In the genomic region with DNA sequence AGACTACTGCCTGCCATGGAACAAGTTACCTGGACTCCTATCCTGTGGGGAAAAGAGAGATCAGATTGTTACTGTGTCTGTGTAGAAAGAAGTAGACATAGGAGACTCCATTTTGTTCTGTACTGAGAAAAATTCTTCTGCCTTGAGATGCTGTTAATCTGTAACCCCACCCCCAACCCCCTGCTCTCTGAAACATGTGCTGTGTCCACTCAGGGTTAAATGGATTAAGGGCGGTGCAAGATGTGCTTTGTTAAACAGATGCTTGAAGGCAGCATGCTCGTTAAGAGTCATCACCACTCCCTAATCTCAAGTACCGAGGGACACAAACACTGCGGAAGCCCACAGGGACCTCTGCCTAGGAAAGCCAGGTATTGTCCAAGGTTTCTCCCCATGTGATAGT, we compare ENCODE assay signal across 8 cellular contexts. TPM values are rescaled to one million over a fixed set of nuclear protein-coding genes. Genes with fewer than 3 reads are reported as not detected.
DNase-seq lines count a peak whose midpoint lies in the region; ATAC-seq, FAIRE-seq and TF ChIP-seq lines count a peak whose summit lies in the region.
"Not testable (repeated sequence)": the region's sequence is repeated elsewhere in the genome, so short reads cannot be mapped to it uniquely, and the experiment has no call there.

No MANE protein-coding gene starts in this region.

- not testable (repeated sequence) for DNase-seq in A549 (ENCODE audit: low read depth in 1 of 2, low spot score in 1 of 2); GM06990 (ENCODE audit: extremely low read depth, insufficient read length); T-helper 17 cell; activated T-helper 2 cell treated with anti-CD3 and anti-CD28 coated beads, Interferon-gamma antibody, Interleukin-2, Interleukin-4, amounts not matched to agents 10 μg/mL and 5 μg/mL and 100 μg/mL, durations not matched to agents 14 hours and 24 hours and 36 hours (ENCODE audit: low spot score); effector memory CD8-positive, alpha-beta T cell; keratinocyte (ENCODE audit: low read depth, low spot score); osteocyte (ENCODE audit: extremely low spot score, unreplicated experiment)

- H3K27me3 ChIP-seq in GM06990 (replicated peaks; ENCODE audit: control insufficient read depth, insufficient read depth, low read length); Loucy (ENCODE audit: insufficient read depth, low read length, poor library complexity, severe bottlenecking); keratinocyte (ENCODE audit: control insufficient read depth, extremely low read depth, insufficient read depth, low read length): not testable (repeated sequence)

- not testable (repeated sequence) for H3F3A ChIP-seq in Loucy (ENCODE audit: low read depth)

- H3K36me3 Mint-ChIP-seq in T-helper 17 cell (ENCODE audit: low read depth); osteocyte (ENCODE audit: unreplicated experiment): not testable (repeated sequence)
- peaks cover 50% of the 10 kb centered on the region for H3K36me3 Mint-ChIP-seq in activated T-helper 2 cell treated with anti-CD3 and anti-CD28 coated beads, Interferon-gamma antibody, Interleukin-2, Interleukin-4, amounts not matched to agents 10 μg/mL and 5 μg/mL and 100 μg/mL, durations not matched to agents 14 hours and 24 hours and 36 hours (ENCODE audit: low read depth)
- peaks cover 36% of the 10 kb centered on the region for H3K36me3 Mint-ChIP-seq in effector memory CD8-positive, alpha-beta T cell (ENCODE audit: insufficient read depth)

- H3K79me2 ChIP-seq in Loucy (ENCODE audit: insufficient read depth, low read length) (peaks cover 61% of the 10 kb centered on the region), keratinocyte (ENCODE audit: control insufficient read depth, insufficient read depth, low read length) (peaks cover 52% of the 10 kb centered on the region)

- not testable (repeated sequence) for H3K27ac ChIP-seq in A549; keratinocyte (ENCODE audit: control insufficient read depth, insufficient read depth, low read length)

- TF ChIP-seq RAD21 in A549 (conservative IDR thresholded peaks at IDR 0.05 in 1 of 2, IDR thresholded peaks at IDR 0.05 in 1 of 2): not testable (repeated sequence)

- not testable (repeated sequence) for TF ChIP-seq EP300 in A549 (IDR thresholded peaks at IDR 0.05)

- not testable (repeated sequence) for H3K9me3 ChIP-seq in A549; Loucy (ENCODE audit: insufficient read depth, low read depth, low read length); T-helper 17 cell (ENCODE audit: control insufficient read depth, low read length, poor library complexity, severe bottlenecking); keratinocyte (ENCODE audit: control insufficient read depth, low read depth, low read length)

- not testable (repeated sequence) for H3K4me3 ChIP-seq in A549
- H3K4me3 ChIP-seq in GM06990 (replicated peaks; ENCODE audit: low read depth, low read length): peak overlapping the region; percentile 85
- H3K4me3 ChIP-seq in Loucy (ENCODE audit: low read length, poor library complexity, severe bottlenecking): peak overlapping the region; percentile 100
- H3K4me3 ChIP-seq in keratinocyte (ENCODE audit: control insufficient read depth in 2 of 3, extremely low read depth in 1 of 3, insufficient read depth in 2 of 3, low read depth in 1 of 3, low read length in 3 of 3): peak overlapping the region; percentile 92 to 100 (median 100)

- not testable (repeated sequence) for H2AFZ ChIP-seq in Loucy (ENCODE audit: low read length); keratinocyte (ENCODE audit: control insufficient read depth, low read length)

- not testable (repeated sequence) for ATAC-seq in A549; T-helper 17 cell; effector memory CD8-positive, alpha-beta T cell (replicated peaks)

- peak overlapping the region; percentile 100 for H3K27ac Mint-ChIP-seq in T-helper 17 cell
- H3K27ac Mint-ChIP-seq in activated T-helper 2 cell treated with anti-CD3 and anti-CD28 coated beads, Interferon-gamma antibody, Interleukin-2, Interleukin-4, amounts not matched to agents 10 μg/mL and 5 μg/mL and 100 μg/mL, durations not matched to agents 14 hours and 24 hours and 36 hours: peak overlapping the region; percentile 74
- H3K27ac Mint-ChIP-seq in effector memory CD8-positive, alpha-beta T cell: peak overlapping the region; percentile 99
- not testable (repeated sequence) for H3K27ac Mint-ChIP-seq in osteocyte (ENCODE audit: unreplicated experiment)

- 83% methylated on average over 2 of the region's 4 CpGs for WGBS in A549 (ENCODE audit: missing lambda C conversion rate)

- H3K36me3 ChIP-seq in GM06990 (ENCODE audit: control insufficient read depth, insufficient read depth, low read length); Loucy (ENCODE audit: insufficient read depth, low read length): not testable (repeated sequence)
- H3K36me3 ChIP-seq in keratinocyte (ENCODE audit: control insufficient read depth in 2 of 2, extremely low read depth in 1 of 2, insufficient read depth in 2 of 2, low read length in 2 of 2): peaks cover 3 to 16% of the 10 kb centered on the region in 2 experiments

- not testable (repeated sequence) for FAIRE-seq in A549 (lab: Jason Lieb, UNC); keratinocyte (lab: Jason Lieb, UNC)

- CTCF ChIA-PET in A549 (lab: Yijun Ruan, JAX): not testable (repeated sequence)

- not testable (repeated sequence) for H3K27me3 Mint-ChIP-seq in T-helper 17 cell; activated T-helper 2 cell treated with anti-CD3 and anti-CD28 coated beads, Interferon-gamma antibody, Interleukin-2, Interleukin-4, amounts not matched to agents 10 μg/mL and 5 μg/mL and 100 μg/mL, durations not matched to agents 14 hours and 24 hours and 36 hours (ENCODE audit: low read depth); effector memory CD8-positive, alpha-beta T cell; osteocyte (ENCODE audit: unreplicated experiment)

- not testable (repeated sequence) for H3K9me2 ChIP-seq in Loucy (replicated peaks; ENCODE audit: low read depth, low read length)

- dilution Hi-C loops in keratinocyte (cut with MboI; ENCODE audit: extremely low pct_ligation_motif_present, low sequenced_read_pairs): not testable (repeated sequence)

- TF ChIP-seq CTCF in A549 (IDR thresholded peaks at IDR 0.05); GM06990 (IDR thresholded peaks at IDR 0.05; ENCODE audit: insufficient read depth, low read length, poor library complexity, severe bottlenecking); Loucy (conservative IDR thresholded peaks at IDR 0.05; ENCODE audit: low read length); keratinocyte (optimal IDR thresholded peaks at IDR 0.05 in 1 of 3, IDR thresholded peaks at IDR 0.05 in 1 of 3, conservative IDR thresholded peaks at IDR 0.05 in 1 of 3; ENCODE audit: extremely low read depth in 1 of 3, insufficient read depth in 2 of 3, low read length in 3 of 3); osteocyte (IDR thresholded peaks at IDR 0.05): not testable (repeated sequence)

- H3K4me1 Mint-ChIP-seq in T-helper 17 cell: peaks cover 35% of the 10 kb centered on the region
- H3K4me1 Mint-ChIP-seq in activated T-helper 2 cell treated with anti-CD3 and anti-CD28 coated beads, Interferon-gamma antibody, Interleukin-2, Interleukin-4, amounts not matched to agents 10 μg/mL and 5 μg/mL and 100 μg/mL, durations not matched to agents 14 hours and 24 hours and 36 hours (ENCODE audit: low read depth): peaks cover 37% of the 10 kb centered on the region
- H3K4me1 Mint-ChIP-seq in effector memory CD8-positive, alpha-beta T cell (ENCODE audit: low read depth in 2 of 2): peaks cover 35 to 36% of the 10 kb centered on the region in 2 donors
- H3K4me1 Mint-ChIP-seq in osteocyte (ENCODE audit: unreplicated experiment): peaks cover 41% of the 10 kb centered on the region

- H3K9me3 Mint-ChIP-seq in activated T-helper 2 cell treated with anti-CD3 and anti-CD28 coated beads, Interferon-gamma antibody, Interleukin-2, Interleukin-4, amounts not matched to agents 10 μg/mL and 5 μg/mL and 100 μg/mL, durations not matched to agents 14 hours and 24 hours and 36 hours; effector memory CD8-positive, alpha-beta T cell; osteocyte (ENCODE audit: unreplicated experiment): not testable (repeated sequence)

- POLR2A ChIA-PET in A549 (lab: Yijun Ruan, JAX): not testable (repeated sequence)

- peak overlapping the region; percentile 98 for H3K4me2 ChIP-seq in A549
- H3K4me2 ChIP-seq in Loucy (ENCODE audit: low read depth, low read length, poor library complexity, severe bottlenecking): peak overlapping the region; percentile 98
- peak overlapping the region; percentile 100 for H3K4me2 ChIP-seq in keratinocyte (ENCODE audit: control insufficient read depth, extremely low read depth, insufficient read depth, low read depth, low read length)

- peak overlapping the region; percentile 98 for H3K9ac ChIP-seq in Loucy (ENCODE audit: low read depth, low read length, poor library complexity, severe bottlenecking)
- peak overlapping the region; percentile 98 for H3K9ac ChIP-seq in keratinocyte (ENCODE audit: control insufficient read depth, extremely low read depth, insufficient read depth, low read length)

- H3K4me3 Mint-ChIP-seq in T-helper 17 cell: peak overlapping the region; percentile 99
- peak overlapping the region; percentile 99 for H3K4me3 Mint-ChIP-seq in activated T-helper 2 cell treated with anti-CD3 and anti-CD28 coated beads, Interferon-gamma antibody, Interleukin-2, Interleukin-4, amounts not matched to agents 10 μg/mL and 5 μg/mL and 100 μg/mL, durations not matched to agents 14 hours and 24 hours and 36 hours (ENCODE audit: low read depth)
- peak overlapping the region; percentile 92 to 99 for H3K4me3 Mint-ChIP-seq in effector memory CD8-positive, alpha-beta T cell
- peak overlapping the region; percentile 92 for H3K4me3 Mint-ChIP-seq in osteocyte (ENCODE audit: unreplicated experiment)

- intact Hi-C loops in activated T-helper 2 cell treated with anti-CD3 and anti-CD28 coated beads, Interferon-gamma antibody, Interleukin-2, Interleukin-4, amounts not matched to agents 10 μg/mL and 5 μg/mL and 100 μg/mL, durations not matched to agents 14 hours and 24 hours and 36 hours (cut with micrococcal nuclease): loop anchor here (5.0 kb wide), 1 partner anchor 62 kb away; no protein-coding TSS in a partner anchor

- TF ChIP-seq POLR2A in A549 (IDR thresholded peaks at IDR 0.05; ENCODE audit: low read length): not testable (repeated sequence)

- H3K9me1 ChIP-seq in keratinocyte (ENCODE audit: control insufficient read depth, extremely low read depth, insufficient read depth, low read length): not testable (repeated sequence)

- peaks cover 36% of the 10 kb centered on the region for H4K20me1 ChIP-seq in Loucy (ENCODE audit: insufficient read depth, low read length, poor library complexity, severe bottlenecking)
- H4K20me1 ChIP-seq in keratinocyte (ENCODE audit: control insufficient read depth, extremely low read depth, insufficient read depth, low read length): not testable (repeated sequence)

- H3K4me1 ChIP-seq in A549: not testable (repeated sequence)
- peaks cover 20% of the 10 kb centered on the region for H3K4me1 ChIP-seq in Loucy (ENCODE audit: insufficient read depth, low read length, poor library complexity, severe bottlenecking)
- H3K4me1 ChIP-seq in keratinocyte (ENCODE audit: control insufficient read depth, extremely low read depth, insufficient read depth, low read length): peaks cover 15% of the 10 kb centered on the region

RNA-seq across cellular contexts. Expression of gene NCBP2, which starts 1.7 kb away (rescaled TPM):
- polyA plus RNA-seq in A549 (2011; rRNA removed) (53.5 and 68.0 TPM in 2 replicates), A549 (2017; fragmentation: RNase III; extraction: RNeasy Plus Mini Kit Qiagen cat#74134 plus additional on column Dnase treatment) (62.0 to 64.5 TPM (median 63.6 TPM) in 3 replicates), keratinocyte (54.8 to 71.4 TPM (median 58.8 TPM) in 3 replicates)
- 32.5 and 47.0 TPM in 2 replicates for polyA plus RNA-seq in A549 (2012; cell fraction: cytosol; rRNA removed)
- polyA plus RNA-seq in A549 (2012; cell fraction: nucleus; rRNA removed): 12.1 and 16.2 TPM in 2 replicates
- polyA minus RNA-seq in A549 (2011; rRNA and poly(A)+ RNA removed): 24.2 and 28.2 TPM in 2 replicates
- total RNA-seq in T-helper 17 cell (10 to 100 TPM; 48.7 to 51.7 TPM), osteocyte (59.5 and 66.1 TPM in 2 replicates)
- total RNA-seq in activated T-helper 2 cell treated with anti-CD3 and anti-CD28 coated beads, Interferon-gamma antibody, Interleukin-2, Interleukin-4, amounts not matched to agents 10 μg/mL and 5 μg/mL and 100 μg/mL, durations not matched to agents 14 hours and 24 hours and 36 hours: 82.2 and 83.9 TPM in 2 replicates
- 117 TPM for polyA plus RNA-seq in keratinocyte (2011; ENCODE audit: low read depth)
- polyA plus RNA-seq in keratinocyte (2011; cell fraction: cytosol; rRNA removed): 79.6 and 86.6 TPM in 2 replicates
- polyA plus RNA-seq in keratinocyte (2011; cell fraction: nucleus; rRNA removed): 53.7 and 67.3 TPM in 2 replicates
- 55.0 and 65.5 TPM in 2 replicates for polyA plus RNA-seq in keratinocyte (2012; ENCODE audit: low replicate concordance)
- polyA minus RNA-seq in keratinocyte: 20.1 to 50.6 TPM (median 21.3 TPM) in 3 replicates
- 26.7 TPM for polyA minus RNA-seq in keratinocyte (2011; cell fraction: cytosol; rRNA and poly(A)+ RNA removed)
- 8.3 and 16.7 TPM in 2 replicates for polyA minus RNA-seq in keratinocyte (2011; cell fraction: nucleus; rRNA and poly(A)+ RNA removed)

RNA-seq across cellular contexts. Expression of gene PIGZ, which starts 24.6 kb away (rescaled TPM):
- 1.4 and 1.9 TPM in 2 replicates for polyA plus RNA-seq in A549 (2011; rRNA removed)
- polyA plus RNA-seq in A549 (2012; cell fraction: cytosol; rRNA removed): 0.85 and 1.3 TPM in 2 replicates
- 2.5 and 3.6 TPM in 2 replicates for polyA plus RNA-seq in A549 (2012; cell fraction: nucleus; rRNA removed)
- polyA plus RNA-seq in A549 (2017; fragmentation: RNase III; extraction: RNeasy Plus Mini Kit Qiagen cat#74134 plus additional on column Dnase treatment): 1.3 to 1.9 TPM (median 1.8 TPM) in 3 replicates
- polyA minus RNA-seq in A549 (2011; rRNA and poly(A)+ RNA removed): 0.79 and 1.9 TPM in 2 replicates
- 1 to 10 TPM in 1 of 2 donors, under 1 TPM in 1; 0.89 to 1.5 TPM for total RNA-seq in T-helper 17 cell
- 2.1 and 2.4 TPM in 2 replicates for total RNA-seq in activated T-helper 2 cell treated with anti-CD3 and anti-CD28 coated beads, Interferon-gamma antibody, Interleukin-2, Interleukin-4, amounts not matched to agents 10 μg/mL and 5 μg/mL and 100 μg/mL, durations not matched to agents 14 hours and 24 hours and 36 hours
- 1.4 to 2.1 TPM (median 1.5 TPM) in 3 replicates for polyA plus RNA-seq in keratinocyte
- 0.77 TPM for polyA plus RNA-seq in keratinocyte (2011; ENCODE audit: low read depth)
- 1.3 and 1.5 TPM in 2 replicates for polyA plus RNA-seq in keratinocyte (2011; cell fraction: cytosol; rRNA removed)
- polyA plus RNA-seq in keratinocyte (2011; cell fraction: nucleus; rRNA removed): 10.3 and 13.3 TPM in 2 replicates
- 1.7 and 2.0 TPM in 2 replicates for polyA plus RNA-seq in keratinocyte (2012; ENCODE audit: low replicate concordance)
- polyA minus RNA-seq in keratinocyte: 1.5 to 2.2 TPM (median 1.9 TPM) in 3 replicates
- polyA minus RNA-seq in keratinocyte (2011; cell fraction: cytosol; rRNA and poly(A)+ RNA removed): 2.3 TPM
- 2.1 and 4.2 TPM in 2 replicates for polyA minus RNA-seq in keratinocyte (2011; cell fraction: nucleus; rRNA and poly(A)+ RNA removed)
- 7.9 and 9.5 TPM in 2 replicates for total RNA-seq in osteocyte
